In the genomic region with DNA sequence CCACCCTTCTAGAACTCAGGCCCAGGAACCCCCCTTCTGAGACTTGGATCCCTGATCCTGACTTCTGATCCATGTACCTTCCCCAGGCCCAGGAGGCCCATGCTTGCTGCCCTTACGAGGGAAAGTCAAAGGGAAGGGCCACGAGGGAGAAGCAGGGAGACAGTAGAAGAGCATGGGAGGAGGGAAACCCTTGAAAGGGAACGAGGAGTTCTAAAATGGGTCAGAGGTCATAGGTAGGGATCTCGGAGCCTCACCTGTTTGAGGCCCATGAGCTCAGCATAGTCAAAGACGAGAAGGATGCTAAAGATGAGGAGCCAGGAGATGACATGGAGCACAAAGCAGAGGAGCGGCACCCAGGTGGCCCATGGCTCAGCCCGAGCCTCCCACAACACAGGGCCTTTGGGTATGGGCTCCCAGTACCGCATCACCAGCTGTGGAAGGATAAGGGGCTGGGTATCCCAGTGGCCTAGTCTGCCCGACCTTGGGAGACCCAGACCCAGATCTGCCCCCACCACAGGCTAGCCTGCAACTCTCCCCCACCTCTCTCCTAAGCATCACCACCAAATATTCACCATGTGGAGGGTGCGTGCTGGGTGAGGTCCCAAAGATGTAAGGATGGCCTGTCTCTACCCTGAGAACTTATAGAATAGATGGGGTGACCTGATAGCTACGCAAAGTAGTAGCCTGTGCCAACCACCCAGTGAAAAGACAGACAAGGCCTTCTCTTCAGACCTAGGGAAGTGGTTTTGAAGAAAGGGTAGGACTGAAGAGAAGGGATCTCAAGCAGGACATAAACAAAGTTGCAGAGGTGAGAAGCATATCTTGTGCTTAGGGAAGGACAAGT, we compare ENCODE assay signal across 2 cellular contexts.
TF ChIP-seq lines count a peak whose summit lies in the region.

No MANE protein-coding gene starts in this region.

TF ChIP-seq in HCT116, 20 proteins besides CTCF, POLR2A, EP300 and RAD21:
- no peak for TF ChIP-seq CBX3 (IDR thresholded peaks at IDR 0.05; ENCODE audit: low read depth)
- TF ChIP-seq ZBTB33 (IDR thresholded peaks at IDR 0.05; ENCODE audit: extremely low read depth, insufficient replicate concordance, low read length), result no peak
- no peak for TF ChIP-seq ELF1 (IDR thresholded peaks at IDR 0.05; ENCODE audit: borderline replicate concordance, low read depth)
- TF ChIP-seq SIN3A (IDR thresholded peaks at IDR 0.05; ENCODE audit: low read depth), result no peak
- no peak for TF ChIP-seq ZNF274 (IDR thresholded peaks at IDR 0.05; ENCODE audit: low read depth, low read length)
- no peak for TF ChIP-seq TCF7L2 (IDR thresholded peaks at IDR 0.05; ENCODE audit: borderline replicate concordance, extremely low read depth, insufficient read depth, insufficient read length)
- no peak for TF ChIP-seq YY1 (IDR thresholded peaks at IDR 0.05; ENCODE audit: extremely low read depth, insufficient replicate concordance, low read depth, low read length)
- no peak for TF ChIP-seq JUND (IDR thresholded peaks at IDR 0.05)
- no peak for TF ChIP-seq ATF3 (IDR thresholded peaks at IDR 0.05)
- TF ChIP-seq ZFX (IDR thresholded peaks at IDR 0.05), result no peak
- no peak for TF ChIP-seq SRF (IDR thresholded peaks at IDR 0.05; ENCODE audit: low read depth)
- TF ChIP-seq CEBPB (IDR thresholded peaks at IDR 0.05; ENCODE audit: low read depth), result no peak
- no peak for TF ChIP-seq EZH2phosphoT487 (IDR thresholded peaks at IDR 0.05; ENCODE audit: borderline replicate concordance)
- no peak for TF ChIP-seq EZH2 (IDR thresholded peaks at IDR 0.05)
- no peak for TF ChIP-seq EGR1 (IDR thresholded peaks at IDR 0.05; ENCODE audit: low read depth)
- TF ChIP-seq FOSL1 (IDR thresholded peaks at IDR 0.05; ENCODE audit: low read depth), result no peak

TF ChIP-seq in GM12878, 131 proteins besides CTCF, POLR2A, EP300 and RAD21:
- TF ChIP-seq HDGF (IDR thresholded peaks at IDR 0.05), result no peak
- 0 out of 2 replicates have a peak, but pooled peaks have one; percentile 29 for TF ChIP-seq NR2C1 (IDR thresholded peaks at IDR 0.05)
